Comparison of ENCODE assay signal across 22 cellular contexts in the genomic region with DNA sequence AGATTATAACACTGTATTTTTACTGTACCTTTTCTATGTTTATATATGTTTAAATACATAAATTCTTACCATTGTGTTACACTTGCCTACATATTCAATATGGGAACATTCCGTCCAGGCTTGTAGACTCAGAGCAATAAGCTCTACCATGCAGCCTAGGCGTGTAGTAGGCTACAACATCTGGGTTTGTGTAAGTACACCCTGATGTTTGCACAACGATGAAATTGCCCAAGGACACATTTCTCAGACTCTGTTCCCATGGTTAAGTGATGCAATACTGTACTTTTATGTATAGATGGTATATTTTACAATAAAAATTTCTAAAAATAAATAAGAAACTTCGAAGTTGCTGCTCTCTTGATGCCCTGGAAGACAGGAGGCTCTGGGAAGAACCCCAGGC. TPM values are rescaled to one million over a fixed set of nuclear protein-coding genes. Genes with fewer than 3 reads are reported as not detected.
A peak's percentile ranks its signal among the peaks of the same experiment; 100 is the strongest.
DNase-seq lines count a peak whose midpoint lies in the region; ATAC-seq and TF ChIP-seq lines count a peak whose summit lies in the region.
"Had no signal": no experiment of that assay in that cellular context is flagged by ENCODE, and none has a peak within 500 bp of the region (broad histone marks: within the 10 kb centered on the region; RNA-seq: fewer than 3 reads in every experiment).

No MANE protein-coding gene starts in this region.

- no peaks in the 10 kb centered on the region for H3K9me2 ChIP-seq in hepatocyte (replicated peaks; ENCODE audit: insufficient read depth)

- DNase-seq in CD1c-positive myeloid dendritic cell (ENCODE audit: extremely low spot score): peak; percentile 19
- peak; percentile 91 for DNase-seq in NCI-H82 (lab: John Stamatoyannopoulos, UW)
- peak; percentile 95 for DNase-seq in adipocyte (ENCODE audit: low read depth)
- peak; percentile 45 for DNase-seq in hepatocyte (ENCODE audit: low spot score)
- no peak for DNase-seq in A673 (ENCODE audit: low spot score)
- no peak for DNase-seq in activated T-cell treated with anti-CD3 and anti-CD28 coated beads, Interleukin-2, amount 50 U/mL, for 24 hours
- no peak for DNase-seq in NCI-H774 (lab: John Stamatoyannopoulos, UW)
- DNase-seq: activated CD8-positive, alpha-beta memory T cell treated with anti-CD3 and anti-CD28 coated beads for 24 hours; activated naive CD8-positive, alpha-beta T cell treated with anti-CD3 and anti-CD28 coated beads, Interleukin-2, amount 50 U/mL, for 24 hours; erythroblast; kidney; NCI-H187 treated with DMSO at 0.1 percent for 48 hours; NCI-H345; SHP77; stimulated activated CD4-positive, alpha-beta T cell treated with anti-CD3 and anti-CD28 coated beads, Interleukin-2, amount 100 ng/mL, for 48 hours; T-helper 17 cell; uterus had no signal

- H3K27ac ChIP-seq in hepatocyte (peak overlapping the region; percentile 59), A673 (ENCODE audit: low read depth, low read length, poor library complexity, severe bottlenecking) (no peak overlapping the region)
- H3K27ac ChIP-seq: cardiac muscle cell, skin epidermis, uterus had no signal

- 67% methylated on average over 4 of the region's 4 CpGs for WGBS in hepatocyte (ENCODE audit: low lambda C conversion rate, missing lambda C conversion rate)

- H3K4me1 ChIP-seq in adipocyte (ENCODE audit: control insufficient read depth, insufficient read depth, low read length): peaks cover 9% of the 10 kb centered on the region
- H3K4me1 ChIP-seq in hepatocyte (ENCODE audit: insufficient read depth): peaks cover 3% of the 10 kb centered on the region
- no peaks in the 10 kb centered on the region for H3K4me1 ChIP-seq in A673 (ENCODE audit: insufficient read depth, low read length, poor library complexity, severe bottlenecking)
- H3K4me1 ChIP-seq: uterus had no signal

- H3K4me2 ChIP-seq in hepatocyte: no peak overlapping the region

- H3K4me3 ChIP-seq in adipocyte (ENCODE audit: low read length) (no peak overlapping the region), hepatocyte (no peak overlapping the region), A673 (ENCODE audit: low read depth, low read length, poor library complexity, severe bottlenecking) (no peak overlapping the region)
- H3K4me3 ChIP-seq: cardiac muscle cell, skin epidermis, uterus had no signal

- H3K4me3 Mint-ChIP-seq in activated T-cell treated with anti-CD3 and anti-CD28 coated beads, Interleukin-2, amount 50 U/mL, for 24 hours: no peak overlapping the region
- H3K4me3 Mint-ChIP-seq: activated naive CD8-positive, alpha-beta T cell treated with anti-CD3 and anti-CD28 coated beads, Interleukin-2, amount 50 U/mL, for 24 hours; activated T-helper 17 cell treated with anti-CD3 and anti-CD28 coated beads, Interleukin-2, amount 50 U/mL, for 72 hours; natural killer cell treated with Interleukin-12 subunit alpha and Interleukin-12 subunit beta and Interleukin-15 and Interleukin-18, amount 100 ng/mL, for 72 hours had no signal

- no peaks in the 10 kb centered on the region for H3K9me3 ChIP-seq in adipocyte (ENCODE audit: control insufficient read depth, low read length)
- no peaks in the 10 kb centered on the region for H3K9me3 ChIP-seq in hepatocyte (ENCODE audit: low read depth)
- no peaks in the 10 kb centered on the region for H3K9me3 ChIP-seq in A673 (ENCODE audit: low read depth, low read length, poor library complexity, severe bottlenecking)
- H3K9me3 ChIP-seq: uterus had no signal

- no peak overlapping the region for H3K9ac ChIP-seq in adipocyte (ENCODE audit: low read length)

- no peaks in the 10 kb centered on the region for H3K4me1 Mint-ChIP-seq in activated T-cell treated with anti-CD3 and anti-CD28 coated beads, Interleukin-2, amount 50 U/mL, for 24 hours (ENCODE audit: low read depth)
- H3K4me1 Mint-ChIP-seq: activated naive CD8-positive, alpha-beta T cell treated with anti-CD3 and anti-CD28 coated beads, Interleukin-2, amount 50 U/mL, for 24 hours; activated T-helper 17 cell treated with anti-CD3 and anti-CD28 coated beads, Interleukin-2, amount 50 U/mL, for 72 hours; T-helper 17 cell had no signal

- CTCF ChIA-PET in A673 (lab: Charles Lee): no interaction called here

- no peaks in the 10 kb centered on the region for H3K27me3 Mint-ChIP-seq in activated T-cell treated with anti-CD3 and anti-CD28 coated beads, Interleukin-2, amount 50 U/mL, for 24 hours
- H3K27me3 Mint-ChIP-seq: activated naive CD8-positive, alpha-beta T cell treated with anti-CD3 and anti-CD28 coated beads, Interleukin-2, amount 50 U/mL, for 24 hours; activated T-helper 17 cell treated with anti-CD3 and anti-CD28 coated beads, Interleukin-2, amount 50 U/mL, for 72 hours had no signal

- H3K36me3 Mint-ChIP-seq in activated T-cell treated with anti-CD3 and anti-CD28 coated beads, Interleukin-2, amount 50 U/mL, for 24 hours (ENCODE audit: low read depth): no peaks in the 10 kb centered on the region
- H3K36me3 Mint-ChIP-seq: natural killer cell treated with Interleukin-12 subunit alpha and Interleukin-12 subunit beta and Interleukin-15 and Interleukin-18, amount 100 ng/mL, for 72 hours had no signal

- no peak overlapping the region for H3K27ac Mint-ChIP-seq in activated T-cell treated with anti-CD3 and anti-CD28 coated beads, Interleukin-2, amount 50 U/mL, for 24 hours
- H3K27ac Mint-ChIP-seq: activated naive CD8-positive, alpha-beta T cell treated with anti-CD3 and anti-CD28 coated beads, Interleukin-2, amount 50 U/mL, for 24 hours; activated T-helper 17 cell treated with anti-CD3 and anti-CD28 coated beads, Interleukin-2, amount 50 U/mL, for 72 hours had no signal

- H3K9me3 Mint-ChIP-seq in activated T-cell treated with anti-CD3 and anti-CD28 coated beads, Interleukin-2, amount 50 U/mL, for 24 hours: no peaks in the 10 kb centered on the region
- H3K9me3 Mint-ChIP-seq: activated naive CD8-positive, alpha-beta T cell treated with anti-CD3 and anti-CD28 coated beads, Interleukin-2, amount 50 U/mL, for 24 hours; activated T-helper 17 cell treated with anti-CD3 and anti-CD28 coated beads, Interleukin-2, amount 50 U/mL, for 72 hours; natural killer cell treated with Interleukin-12 subunit alpha and Interleukin-12 subunit beta and Interleukin-15 and Interleukin-18, amount 100 ng/mL, for 72 hours had no signal

- H3K36me3 ChIP-seq in adipocyte (ENCODE audit: control insufficient read depth, insufficient read depth, low read length, severe bottlenecking) (no peaks in the 10 kb centered on the region), hepatocyte (replicated peaks; ENCODE audit: insufficient read depth, low read depth) (no peaks in the 10 kb centered on the region), A673 (ENCODE audit: insufficient read depth, low read length, poor library complexity, severe bottlenecking) (no peaks in the 10 kb centered on the region)
- H3K36me3 ChIP-seq: cardiac muscle cell, uterus had no signal

- BruUV-seq in A673 (replicated peaks; lab: Mats Ljungman, UMichigan): no TSS peak

- TF ChIP-seq CTCF in hepatocyte (IDR thresholded peaks at IDR 0.05; ENCODE audit: poor library complexity): no peak
- no peak for TF ChIP-seq CTCF in A673 (conservative IDR thresholded peaks at IDR 0.05; ENCODE audit: low read depth, low read length)

- intact Hi-C loops in A673 (cut with micrococcal nuclease; ENCODE audit: unreplicated experiment): no loop called here

- no peaks in the 10 kb centered on the region for H4K20me1 ChIP-seq in hepatocyte (ENCODE audit: insufficient read depth, poor library complexity, severe bottlenecking)

- H3K27me3 ChIP-seq in adipocyte (replicated peaks; ENCODE audit: control insufficient read depth, insufficient read depth, low read length) (peaks cover 6% of the 10 kb centered on the region), hepatocyte (no peaks in the 10 kb centered on the region), A673 (replicated peaks; ENCODE audit: insufficient read depth, low read depth, low read length, poor library complexity) (no peaks in the 10 kb centered on the region)
- H3K27me3 ChIP-seq: cardiac muscle cell, uterus had no signal

- no peaks in the 10 kb centered on the region for H3K79me2 ChIP-seq in hepatocyte

- POLR2A ChIA-PET in A673 (lab: Charles Lee; ENCODE audit: low non-redundant PET): no interaction called here

- no peak for ATAC-seq in GM18867 (IDR thresholded peaks at IDR 0.05; ENCODE audit: unreplicated experiment)
- ATAC-seq: activated naive CD8-positive, alpha-beta T cell treated with anti-CD3 and anti-CD28 coated beads, Interleukin-2, amount 50 U/mL, for 24 hours; activated T-helper 17 cell treated with anti-CD3 and anti-CD28 coated beads, Interleukin-2, amount 50 U/mL, for 72 hours; T-helper 17 cell had no signal

- H2AFZ ChIP-seq in hepatocyte: no peak overlapping the region

RNA-seq across cellular contexts. Expression of a gene that starts 38.4 kb away (rescaled TPM):
- total RNA-seq in hepatocyte: 98.3 and 117 TPM in 2 replicates
- polyA plus RNA-seq in hepatocyte: 94.4 and 104 TPM in 2 replicates
- 190 and 225 TPM in 2 replicates for total RNA-seq in A673 (2021)

RNA-seq across cellular contexts. Expression of a gene that starts 46.2 kb away (rescaled TPM):
- 75.9 and 98.3 TPM in 2 replicates for total RNA-seq in hepatocyte
- polyA plus RNA-seq in hepatocyte: 54.1 and 54.2 TPM in 2 replicates
- total RNA-seq in A673 (2021): 114 and 140 TPM in 2 replicates

Comparison
In these comparisons a context has a peak if more than half of its experiments do, and no peak if none do; other contexts are left out.
1. DNase-seq: peak in CD1c-positive myeloid dendritic cell (single experiment), NCI-H82 (single experiment), adipocyte (single experiment) and hepatocyte (single experiment); none in A673 (single experiment), activated T-cell treated with anti-CD3 and anti-CD28 coated beads, Interleukin-2, amount 50 U/mL, for 24 hours (single experiment) and NCI-H774 (single experiment).